ENCODE assay signal across 8 cellular contexts in genomic region chr12:12723147-12723680, GRCh38.
DNase-seq lines count a peak whose midpoint lies in the region; TF ChIP-seq lines count a peak whose summit lies in the region.

No MANE protein-coding gene starts in this region.

- no peaks in the 10 kb centered on the region for H3K9me2 ChIP-seq in Loucy (replicated peaks; ENCODE audit: low read depth, low read length)

- peaks cover 86% of the 10 kb centered on the region for H3K79me2 ChIP-seq in Loucy (ENCODE audit: insufficient read depth, low read length)

- DNase-seq in DMS114 treated with DMSO at 0.1 percent for 48 hours (lab: John Stamatoyannopoulos, UW; ENCODE audit: unreplicated experiment) (peak; percentile 47), caudate nucleus (lab: John Stamatoyannopoulos, UW) (no peak), GM19240 (ENCODE audit: insufficient read length, low spot score) (no peak), glomerular visceral epithelial cell (ENCODE audit: extremely low spot score) (no peak), NCI-H1436 (lab: John Stamatoyannopoulos, UW) (no peak), UCSD-AML1 (lab: John Stamatoyannopoulos, UW; ENCODE audit: unreplicated experiment) (no peak)

- no peak overlapping the region for H2AFZ ChIP-seq in Loucy (ENCODE audit: low read length)

- TF ChIP-seq CTCF in Loucy (conservative IDR thresholded peaks at IDR 0.05; ENCODE audit: low read length): no peak

- H3K27me3 ChIP-seq in Loucy (ENCODE audit: insufficient read depth, low read length, poor library complexity, severe bottlenecking) (peaks cover 12% of the 10 kb centered on the region), mucosa of stomach (ENCODE audit: control insufficient read depth, insufficient read depth, low read length) (no peaks in the 10 kb centered on the region)

- peaks cover 29% of the 10 kb centered on the region for H3K4me1 ChIP-seq in Loucy (ENCODE audit: insufficient read depth, low read length, poor library complexity, severe bottlenecking)
- peaks cover 18% of the 10 kb centered on the region for H3K4me1 ChIP-seq in mucosa of stomach (ENCODE audit: control insufficient read depth, insufficient read depth, low read length)

- peaks cover 33% of the 10 kb centered on the region for H4K20me1 ChIP-seq in Loucy (ENCODE audit: insufficient read depth, low read length, poor library complexity, severe bottlenecking)

- H3K9ac ChIP-seq in Loucy (ENCODE audit: low read depth, low read length, poor library complexity, severe bottlenecking) (peak overlapping the region; percentile 100), mucosa of stomach (ENCODE audit: low read length) (peak overlapping the region; percentile 93)

- peak overlapping the region; percentile 99 for H3K4me3 ChIP-seq in Loucy (ENCODE audit: low read length, poor library complexity, severe bottlenecking)
- H3K4me3 ChIP-seq in mucosa of stomach (ENCODE audit: low read length): peak overlapping the region; percentile 73

- H3K4me2 ChIP-seq in Loucy (ENCODE audit: low read depth, low read length, poor library complexity, severe bottlenecking): peak overlapping the region; percentile 91

- H3K27ac ChIP-seq in caudate nucleus (ENCODE audit: low read depth, low read length): peak overlapping the region; percentile 97

- H3K9me3 ChIP-seq in Loucy (ENCODE audit: insufficient read depth, low read depth, low read length) (no peaks in the 10 kb centered on the region), mucosa of stomach (ENCODE audit: control insufficient read depth, low read length) (no peaks in the 10 kb centered on the region)

- H3K36me3 ChIP-seq in Loucy (ENCODE audit: insufficient read depth, low read length) (peaks cover 35% of the 10 kb centered on the region), mucosa of stomach (ENCODE audit: control insufficient read depth, insufficient read depth, low read length) (no peaks in the 10 kb centered on the region)

- peaks cover 6% of the 10 kb centered on the region; the same call in 1 of the 2 replicates for H3F3A ChIP-seq in Loucy (ENCODE audit: low read depth)
